In the genomic region with DNA sequence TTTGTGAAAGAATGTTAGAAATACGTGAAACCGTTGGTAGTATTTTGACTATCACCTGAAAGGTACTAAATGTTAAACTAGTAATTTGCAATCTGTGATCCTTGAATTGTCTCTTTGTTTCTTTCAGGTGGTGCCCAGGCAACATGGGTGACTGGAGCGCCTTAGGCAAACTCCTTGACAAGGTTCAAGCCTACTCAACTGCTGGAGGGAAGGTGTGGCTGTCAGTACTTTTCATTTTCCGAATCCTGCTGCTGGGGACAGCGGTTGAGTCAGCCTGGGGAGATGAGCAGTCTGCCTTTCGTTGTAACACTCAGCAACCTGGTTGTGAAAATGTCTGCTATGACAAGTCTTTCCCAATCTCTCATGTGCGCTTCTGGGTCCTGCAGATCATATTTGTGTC, we compare ENCODE assay signal across 1 cellular context. TPM values are rescaled to one million over a fixed set of nuclear protein-coding genes. Genes with fewer than 3 reads are reported as not detected.
"Had no signal": no experiment of that assay in that cellular context is flagged by ENCODE, and none has a peak within 500 bp of the region (broad histone marks: within the 10 kb centered on the region; RNA-seq: fewer than 3 reads in every experiment).

No MANE protein-coding gene starts in this region.

RNA-seq across cellular contexts. Expression of gene GJA1, which starts 11.3 kb away (rescaled TPM):
- total RNA-seq: natural killer cell had no signal
